ENCODE assay signal across 8 cellular contexts in genomic region chr14:61837336-61838229, GRCh38. TPM values are rescaled to one million over a fixed set of nuclear protein-coding genes. Genes with fewer than 3 reads are reported as not detected.
DNase-seq lines count a peak whose midpoint lies in the region; ATAC-seq and TF ChIP-seq lines count a peak whose summit lies in the region.

No MANE protein-coding gene starts in this region.

- H3K4me1 ChIP-seq in OCI-LY3 (ENCODE audit: low read length) = peaks cover 10% of the 10 kb centered on the region

- peak overlapping the region; percentile 30 for H3K4me2 ChIP-seq in OCI-LY3 (ENCODE audit: low read length)

- no peaks in the 10 kb centered on the region for H3K4me1 Mint-ChIP-seq in natural killer cell

- 0 out of 2 replicates have a peak overlapping the region, but pooled peaks have one; percentile 20 for H2AFZ ChIP-seq in OCI-LY3 (ENCODE audit: low read depth, low read length)

- no peak overlapping the region for H3K9ac ChIP-seq in OCI-LY3 (ENCODE audit: low read length)

- no peak overlapping the region for H3K4me3 Mint-ChIP-seq in natural killer cell

- TF ChIP-seq CTCF in OCI-LY3 (IDR thresholded peaks at IDR 0.05; ENCODE audit: low read depth, low read length) (peak; percentile 93), natural killer cell (IDR thresholded peaks at IDR 0.05) (peak; percentile 90)

- no peaks in the 10 kb centered on the region for H3K36me3 Mint-ChIP-seq in natural killer cell

- peak; percentile 50 for DNase-seq in COLO829 (ENCODE audit: low spot score)
- peak; percentile 70 for DNase-seq in HT1080 (ENCODE audit: low read depth)
- peak; percentile 73 for DNase-seq in activated CD8-positive, alpha-beta memory T cell treated with anti-CD3 and anti-CD28 coated beads, Interleukin-2, amount 50 U/mL, for 4 hours
- peak; percentile 68 to 85 for DNase-seq in erythroblast (lab: John Stamatoyannopoulos, UW)
- DNase-seq in natural killer cell = peak; percentile 58
- DNase-seq in stimulated activated naive CD4-positive, alpha-beta T cell (lab: John Stamatoyannopoulos, UW) = peak; percentile 29 to 79 (median 59)

- no peaks in the 10 kb centered on the region for H3K9me3 Mint-ChIP-seq in natural killer cell

- H4K20me1 ChIP-seq in OCI-LY3 (ENCODE audit: insufficient read depth, low read length) = no peaks in the 10 kb centered on the region

- no peak overlapping the region for H3K27ac Mint-ChIP-seq in natural killer cell

- no peak for TF ChIP-seq POLR2A in erythroblast (IDR thresholded peaks at IDR 0.05; ENCODE audit: low read length)

- no peaks in the 10 kb centered on the region for H3K36me3 ChIP-seq in OCI-LY3 (replicated peaks; ENCODE audit: low read depth, low read length)

- no peaks in the 10 kb centered on the region for H3K79me2 ChIP-seq in OCI-LY3 (ENCODE audit: low read length)

- no peak overlapping the region for H3K4me3 ChIP-seq in OCI-LY3 (ENCODE audit: low read length)

- ATAC-seq in GM19467 (IDR thresholded peaks at IDR 0.05; ENCODE audit: unreplicated experiment) = peak; percentile 87
- ATAC-seq in natural killer cell = peak; percentile 90 to 98 (median 98)

- H3K27ac ChIP-seq in OCI-LY3 (ENCODE audit: low read length) = no peak overlapping the region

- H3K27me3 Mint-ChIP-seq in natural killer cell (ENCODE audit: low read depth in 2 of 2) = peaks cover 21 to 32% of the 10 kb centered on the region in 2 donors

- H3K27me3 ChIP-seq in OCI-LY3 (ENCODE audit: low read depth, low read length) = peaks cover 15% of the 10 kb centered on the region; the same call in 1 of the 2 replicates

- H3K9me3 ChIP-seq in OCI-LY3 (ENCODE audit: insufficient read depth, low read length) = no peaks in the 10 kb centered on the region

- intact Hi-C loops in natural killer cell (cut with micrococcal nuclease) = loop anchor here (1.0 to 10.0 kb wide), 3 partner anchors 103 to 568 kb away; no protein-coding TSS in a partner anchor

RNA-seq across cellular contexts. Expression of gene SYT16, which starts 25.1 kb away (rescaled TPM):
- total RNA-seq in HT1080 (2014; rRNA removed; shearing (Covaris generic)) = 1.5 TPM in 2 replicates
- 0.14 and 0.25 TPM in 2 replicates for polyA plus RNA-seq in HT1080 (2015; cell fraction: cytosol; rRNA removed)
- 0.24 and 0.32 TPM in 2 replicates for polyA plus RNA-seq in HT1080 (2015; cell fraction: nucleus; rRNA removed)
- under 1 TPM in 2 of 3 donors, not detected in 1; 0.02 to 0.03 TPM for total RNA-seq in natural killer cell
